In genomic region chr10:70475661-70476060, GRCh38 we compare ENCODE assay signal across 24 cellular contexts. TPM values are rescaled to one million over a fixed set of nuclear protein-coding genes. Genes with fewer than 3 reads are reported as not detected.
A peak's percentile ranks its signal among the peaks of the same experiment; 100 is the strongest.
DNase-seq lines count a peak whose midpoint lies in the region; FAIRE-seq and TF ChIP-seq lines count a peak whose summit lies in the region.
"Had no signal": no experiment of that assay in that cellular context is flagged by ENCODE, and none has a peak within 500 bp of the region (broad histone marks: within the 10 kb centered on the region; RNA-seq: fewer than 3 reads in every experiment).

No MANE protein-coding gene starts in this region.

- no peak for TF ChIP-seq POLR2A in H54 (IDR thresholded peaks at IDR 0.05; ENCODE audit: low read depth, low read length)

- in situ Hi-C loops in ACHN (cut with HindIII; ENCODE audit: low pct_ligation_motif_present, low pct_unique_long_range_greater_than_20kb, low sequenced_read_pairs), result no loop called here
- in situ Hi-C loops in GM13976 (cut with MboI; ENCODE audit: low sequenced_read_pairs, unreplicated experiment), result no loop called here

- peak; percentile 76 for FAIRE-seq in H54 (lab: Jason Lieb, UNC)
- FAIRE-seq: endothelial cell of umbilical vein, islet of Langerhans had no signal

- no peak for TF ChIP-seq CTCF in GM13976 (IDR thresholded peaks at IDR 0.05; ENCODE audit: borderline replicate concordance, control extremely low read depth, extremely low read depth, insufficient read depth, missing control alignments)

- DNase-seq in ACHN (peak; percentile 17), H54 (ENCODE audit: insufficient read length, low spot score) (peak; percentile 78), RPMI7951 (ENCODE audit: low read depth) (peak; percentile 53), glomerular visceral epithelial cell (ENCODE audit: extremely low spot score) (peak; percentile 63), EL (no peak), H4 (ENCODE audit: low spot score) (no peak), NCI-H2171 (lab: John Stamatoyannopoulos, UW) (no peak), GM13976 (ENCODE audit: low spot score) (no peak)
- DNase-seq: adrenal gland; dermis blood vessel endothelial cell; DMS79; foreskin fibroblast; hippocampal formation; Kasumi-1; right cardiac atrium; SHP77; stimulated activated CD4-positive, alpha-beta T cell treated with anti-CD3 and anti-CD28 coated beads, Interleukin-15, amount 100 ng/mL, for 24 hours; stimulated activated naive B cell treated with anti-CD40 and anti-IgM and Interleukin-4, amounts not matched to agents 10 μg/mL and 1 μg/mL and 100 μg/mL, for 72 hours; T-helper 1 cell; thyroid gland had no signal

RNA-seq across cellular contexts. Expression of gene PALD1, which starts 2.9 kb away (rescaled TPM):
- total RNA-seq in RPMI7951 (2014; rRNA removed; shearing (Covaris generic)), result 0.10 and 0.12 TPM in 2 replicates
- 1.3 and 3.0 TPM in 2 replicates for total RNA-seq in H4 (2014; rRNA removed; shearing (Covaris generic))

RNA-seq across cellular contexts. Expression of gene NODAL, which starts 34.2 kb away (rescaled TPM):
- not detected in 2 replicates for total RNA-seq in RPMI7951 (2014; rRNA removed; shearing (Covaris generic))
- not detected in 2 replicates for total RNA-seq in H4 (2014; rRNA removed; shearing (Covaris generic))
- total RNA-seq: adrenal gland, dermis blood vessel endothelial cell, endothelial cell of umbilical vein, lung microvascular endothelial cell, omental fat pad, right cardiac atrium, thyroid gland had no signal

Comparison
In these comparisons a context has a peak if more than half of its experiments do, and no peak if none do; other contexts are left out.
1. DNase-seq: peak in ACHN (single experiment), H54 (single experiment), RPMI7951 (single experiment) and glomerular visceral epithelial cell (single experiment); none in EL (single experiment), H4 (single experiment), NCI-H2171 (single experiment) and GM13976 (single experiment).